ENCODE assay signal across 14 cellular contexts in genomic region chr22:49300241-49300640, GRCh38.
"Had no signal": no experiment of that assay in that cellular context is flagged by ENCODE, and none has a peak within 500 bp of the region (broad histone marks: within the 10 kb centered on the region; RNA-seq: fewer than 3 reads in every experiment).

No MANE protein-coding gene starts in this region.

- DNase-seq: activated CD4-positive, alpha-beta T cell treated with anti-CD3 and anti-CD28 coated beads for 4 hours; activated CD8-positive, alpha-beta T cell treated with anti-CD3 and anti-CD28 coated beads for 36 hours; amygdala; cerebellar nuclear complex; SJCRH30; small intestine; T-helper 9 cell had no signal

- H3K36me3 Mint-ChIP-seq: activated naive CD8-positive, alpha-beta T cell; brain; stimulated activated effector memory CD8-positive, alpha-beta T cell treated with anti-CD3 and anti-CD28 coated beads, Interleukin-12 subunit alpha, Interleukin-12 subunit beta, amount 100 ng/mL, for 72 hours had no signal

- H3K4me1 ChIP-seq: parathyroid adenoma, SJCRH30 had no signal

- H3K4me1 Mint-ChIP-seq: neural crest cell; stimulated activated effector memory CD8-positive, alpha-beta T cell treated with anti-CD3 and anti-CD28 coated beads, Interleukin-12 subunit alpha, Interleukin-12 subunit beta, amount 100 ng/mL, for 72 hours had no signal

- H3K27ac Mint-ChIP-seq: activated CD8-positive, alpha-beta T cell treated with anti-CD3 and anti-CD28 coated beads for 36 hours; activated naive CD8-positive, alpha-beta T cell; brain; stimulated activated effector memory CD8-positive, alpha-beta T cell treated with anti-CD3 and anti-CD28 coated beads, Interleukin-12 subunit alpha, Interleukin-12 subunit beta, amount 100 ng/mL, for 72 hours had no signal

- H3K9me3 ChIP-seq: SJCRH30, tibial nerve had no signal

- ATAC-seq: activated CD8-positive, alpha-beta T cell treated with anti-CD3 and anti-CD28 coated beads for 36 hours; esophagus mucosa; stimulated activated effector memory CD8-positive, alpha-beta T cell treated with anti-CD3 and anti-CD28 coated beads, Interleukin-12 subunit alpha, Interleukin-12 subunit beta, amount 100 ng/mL, for 72 hours had no signal

- H3K9me3 Mint-ChIP-seq: activated CD8-positive, alpha-beta T cell treated with anti-CD3 and anti-CD28 coated beads for 36 hours; neural crest cell; stimulated activated effector memory CD8-positive, alpha-beta T cell treated with anti-CD3 and anti-CD28 coated beads, Interleukin-12 subunit alpha, Interleukin-12 subunit beta, amount 100 ng/mL, for 72 hours had no signal

- H3K27ac ChIP-seq: parathyroid adenoma, SJCRH30, tibial nerve had no signal

- H3K9ac ChIP-seq: parathyroid adenoma had no signal

- H3K4me3 Mint-ChIP-seq: activated CD8-positive, alpha-beta T cell treated with anti-CD3 and anti-CD28 coated beads for 36 hours; activated naive CD8-positive, alpha-beta T cell; brain; neural crest cell; stimulated activated effector memory CD8-positive, alpha-beta T cell treated with anti-CD3 and anti-CD28 coated beads, Interleukin-12 subunit alpha, Interleukin-12 subunit beta, amount 100 ng/mL, for 72 hours had no signal

- H3K36me3 ChIP-seq: SJCRH30, tibial nerve had no signal

- H3K27me3 ChIP-seq: tibial nerve had no signal

- H3K27me3 Mint-ChIP-seq: activated naive CD8-positive, alpha-beta T cell had no signal

- H2AFZ ChIP-seq: parathyroid adenoma had no signal

- H3K4me3 ChIP-seq: SJCRH30, tibial nerve had no signal
